Comparison of ENCODE assay signal across 15 cellular contexts in the genomic region with DNA sequence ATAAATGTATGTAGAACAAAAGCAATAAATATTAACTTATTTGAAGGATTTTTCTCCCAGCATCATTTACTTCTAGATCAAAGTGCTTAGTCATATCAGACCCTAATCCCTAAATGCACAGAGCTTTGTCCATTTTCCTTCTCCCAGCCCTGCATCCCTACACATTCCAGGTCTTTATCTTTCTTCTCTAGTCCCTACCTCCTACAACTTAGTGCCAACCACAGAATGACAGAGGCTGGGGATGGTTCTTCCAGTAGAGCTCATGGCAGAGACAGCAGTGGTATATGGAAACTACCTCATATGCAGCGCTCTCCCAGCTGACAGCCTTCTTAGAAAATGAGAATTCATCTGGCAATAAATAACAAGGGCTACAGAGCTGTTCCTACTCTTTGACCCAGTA.
"Had no signal": no experiment of that assay in that cellular context is flagged by ENCODE, and none has a peak within 500 bp of the region (broad histone marks: within the 10 kb centered on the region; RNA-seq: fewer than 3 reads in every experiment).

No MANE protein-coding gene starts in this region.

- H3K36me3 Mint-ChIP-seq: natural killer cell treated with Interleukin-12 subunit alpha and Interleukin-12 subunit beta and Interleukin-15 and Interleukin-18, amount 100 ng/mL, for 72 hours had no signal

- H3K4me3 Mint-ChIP-seq: natural killer cell treated with Interleukin-12 subunit alpha and Interleukin-12 subunit beta and Interleukin-15 and Interleukin-18, amount 100 ng/mL, for 72 hours had no signal

- FAIRE-seq: frontal cortex, pancreas had no signal

- DNase-seq: cortex of kidney; dorsolateral prefrontal cortex; effector CD8-positive, alpha-beta T cell; heart left ventricle; hypothalamus; islet precursor cell; mammary epithelial cell; occipital lobe; pancreas; right lobe of liver; stimulated activated CD4-positive, alpha-beta T cell treated with anti-CD3 and anti-CD28 coated beads, Interleukin-12 subunit alpha, Interleukin-12 subunit beta, amount 100 ng/mL, for 4 hours; stimulated activated naive CD4-positive, alpha-beta T cell; trophoblast cell had no signal

- H3K27ac Mint-ChIP-seq: natural killer cell treated with Interleukin-12 subunit alpha and Interleukin-12 subunit beta and Interleukin-15 and Interleukin-18, amount 100 ng/mL, for 72 hours had no signal

- H3K9me3 Mint-ChIP-seq: natural killer cell treated with Interleukin-12 subunit alpha and Interleukin-12 subunit beta and Interleukin-15 and Interleukin-18, amount 100 ng/mL, for 72 hours had no signal
